ENCODE assay signal across 3 cellular contexts in genomic region chr1:213287987-213288386, GRCh38.
TF ChIP-seq lines count a peak whose summit lies in the region.

No MANE protein-coding gene starts in this region.

TF ChIP-seq in HCT116, 20 proteins besides CTCF, POLR2A, EP300 and RAD21:
- TF ChIP-seq CEBPB (IDR thresholded peaks at IDR 0.05; ENCODE audit: low read depth): peak; percentile 52
- no peak for TF ChIP-seq ZNF274 (IDR thresholded peaks at IDR 0.05; ENCODE audit: low read depth, low read length)

TF ChIP-seq in H1, 55 proteins besides CTCF, POLR2A, EP300 and RAD21:
- no peak for TF ChIP-seq SP4 (IDR thresholded peaks at IDR 0.05; ENCODE audit: low read length)
- peak; percentile 91 for TF ChIP-seq CEBPB (IDR thresholded peaks at IDR 0.05; ENCODE audit: low read depth, low read length)

TF ChIP-seq in GM23338, 12 proteins besides CTCF, POLR2A, EP300 and RAD21:
- TF ChIP-seq ZNF331 (CRISPR knock-in tag; IDR thresholded peaks at IDR 0.05; ENCODE audit: low read depth): no peak
- TF ChIP-seq NANOG (IDR thresholded peaks at IDR 0.05; ENCODE audit: borderline replicate concordance): no peak
- no peak for TF ChIP-seq ZNF114 (CRISPR knock-in tag; IDR thresholded peaks at IDR 0.05)
- TF ChIP-seq EZH2 (IDR thresholded peaks at IDR 0.05; ENCODE audit: low read depth, unreplicated experiment): no peak
- no peak for TF ChIP-seq STAT1 (IDR thresholded peaks at IDR 0.05; ENCODE audit: unreplicated experiment)
- TF ChIP-seq POLR2AphosphoS5 (IDR thresholded peaks at IDR 0.05; ENCODE audit: low read depth): no peak
- no peak for TF ChIP-seq ZNF462 (CRISPR knock-in tag; IDR thresholded peaks at IDR 0.05)
- no peak for TF ChIP-seq CREB1 (CRISPR knock-in tag; IDR thresholded peaks at IDR 0.05; ENCODE audit: low read depth)
- TF ChIP-seq ETS1 (IDR thresholded peaks at IDR 0.05): no peak
- TF ChIP-seq REST (IDR thresholded peaks at IDR 0.05; ENCODE audit: unreplicated experiment): no peak
- no peak for TF ChIP-seq EZH2phosphoT487 (IDR thresholded peaks at IDR 0.05; ENCODE audit: unreplicated experiment)
- TF ChIP-seq JUNB (IDR thresholded peaks at IDR 0.05; ENCODE audit: unreplicated experiment): no peak
